In genomic region chr6:2081155-2082138, GRCh38 we compare ENCODE assay signal across 12 cellular contexts.
DNase-seq lines count a peak whose midpoint lies in the region; ATAC-seq, FAIRE-seq and TF ChIP-seq lines count a peak whose summit lies in the region.
"Had no signal": no experiment of that assay in that cellular context is flagged by ENCODE, and none has a peak within 500 bp of the region (broad histone marks: within the 10 kb centered on the region; RNA-seq: fewer than 3 reads in every experiment).

No MANE protein-coding gene starts in this region.

- H3K4me1 ChIP-seq in Karpas-422 (ENCODE audit: low read length): peaks cover 5% of the 10 kb centered on the region
- H3K4me1 ChIP-seq: left ventricle myocardium inferior had no signal

- peaks cover 15% of the 10 kb centered on the region for H3K9me3 ChIP-seq in Karpas-422 (ENCODE audit: low read length)
- H3K9me3 ChIP-seq: MG63 had no signal

- H3K4me2 ChIP-seq in Karpas-422 (ENCODE audit: low read depth, low read length, poor library complexity, severe bottlenecking): no peak overlapping the region

- DNase-seq in GM12864 (ENCODE audit: low read depth) (peak; percentile 46), GM19239 (ENCODE audit: insufficient read length, low spot score) (peak; percentile 9), NCI-H1694 treated with DMSO at 0.1 percent for 48 hours (lab: John Stamatoyannopoulos, UW) (no peak), Karpas-422 (no peak), 8988T (no peak), UCSD-AML1 (lab: John Stamatoyannopoulos, UW; ENCODE audit: unreplicated experiment) (no peak)
- DNase-seq in activated T-cell treated with anti-CD3 and anti-CD28 coated beads, Interleukin-2, amount 50 U/mL, for 4 hours: no peak
- DNase-seq: COR-L47, left ventricle myocardium inferior, MG63 had no signal

- peaks cover 2% of the 10 kb centered on the region; the same call in 1 of the 2 replicates for H3K27me3 ChIP-seq in Karpas-422 (ENCODE audit: low read length)
- H3K27me3 ChIP-seq: MG63 had no signal

- H3K9me2 ChIP-seq in Karpas-422 (replicated peaks; ENCODE audit: insufficient read depth, low read length): no peaks in the 10 kb centered on the region

- H3K4me3 ChIP-seq in GM12864 (ENCODE audit: low read depth, low read length): no peak overlapping the region
- no peak overlapping the region for H3K4me3 ChIP-seq in Karpas-422 (ENCODE audit: low read length)
- H3K4me3 ChIP-seq: left ventricle myocardium inferior, MG63 had no signal

- H3K9ac ChIP-seq in Karpas-422 (ENCODE audit: low read length): no peak overlapping the region

- FAIRE-seq in GM19239 (lab: Jason Lieb, UNC): peak; percentile 90

- no peak overlapping the region for H2AFZ ChIP-seq in Karpas-422 (ENCODE audit: low read length)

- peaks cover 40% of the 10 kb centered on the region for H3K9me3 Mint-ChIP-seq in activated T-cell treated with anti-CD3 and anti-CD28 coated beads, Interleukin-2, amount 50 U/mL, for 4 hours

- peaks cover 21% of the 10 kb centered on the region for H3K36me3 Mint-ChIP-seq in activated T-cell treated with anti-CD3 and anti-CD28 coated beads, Interleukin-2, amount 50 U/mL, for 4 hours (ENCODE audit: insufficient read depth)

- H3K36me3 ChIP-seq in Karpas-422 (ENCODE audit: insufficient read depth, low read length): 0 out of 2 replicates have a peak, but pooled peaks cover 3% of the 10 kb centered on the region
- H3K36me3 ChIP-seq: left ventricle myocardium inferior, MG63 had no signal

- peak; percentile 73 for ATAC-seq in HG02973 (IDR thresholded peaks at IDR 0.05; ENCODE audit: unreplicated experiment)
- ATAC-seq in activated T-cell treated with anti-CD3 and anti-CD28 coated beads, Interleukin-2, amount 50 U/mL, for 4 hours: peak; percentile 87 to 88
- ATAC-seq: esophagus mucosa had no signal

- H3K79me2 ChIP-seq in Karpas-422 (ENCODE audit: low read length): no peaks in the 10 kb centered on the region

- TF ChIP-seq CTCF in GM12864 (IDR thresholded peaks at IDR 0.05; ENCODE audit: low read depth, low read length, missing control alignments): no peak

- H3K27me3 Mint-ChIP-seq in activated T-cell treated with anti-CD3 and anti-CD28 coated beads, Interleukin-2, amount 50 U/mL, for 4 hours (ENCODE audit: low read depth): no peaks in the 10 kb centered on the region

- peaks cover 33% of the 10 kb centered on the region for H3K4me1 Mint-ChIP-seq in activated T-cell treated with anti-CD3 and anti-CD28 coated beads, Interleukin-2, amount 50 U/mL, for 4 hours (ENCODE audit: low read depth)

- H3K4me3 Mint-ChIP-seq in activated T-cell treated with anti-CD3 and anti-CD28 coated beads, Interleukin-2, amount 50 U/mL, for 4 hours: no peak overlapping the region

- H4K20me1 ChIP-seq in Karpas-422 (ENCODE audit: insufficient read depth, low read depth, low read length): no peaks in the 10 kb centered on the region

- H3K27ac ChIP-seq in Karpas-422 (ENCODE audit: low read length): no peak overlapping the region
- H3K27ac ChIP-seq: left ventricle myocardium inferior had no signal

Comparison
In these comparisons a context has a peak if more than half of its experiments do, and no peak if none do; other contexts are left out.
1. DNase-seq: peak in GM12864 (single experiment) and GM19239 (single experiment); none in activated T-cell treated with anti-CD3 and anti-CD28 coated beads, Interleukin-2, amount 50 U/mL, for 4 hours (single experiment), NCI-H1694 treated with DMSO at 0.1 percent for 48 hours (single experiment), Karpas-422 (single experiment), 8988T (single experiment) and UCSD-AML1 (single experiment).